Comparison of ENCODE assay signal across 21 cellular contexts in genomic region chr20:32229351-32229750, GRCh38. TPM values are rescaled to one million over a fixed set of nuclear protein-coding genes. Genes with fewer than 3 reads are reported as not detected.
DNase-seq lines count a peak whose midpoint lies in the region; ATAC-seq and TF ChIP-seq lines count a peak whose summit lies in the region.
"Had no signal": no experiment of that assay in that cellular context is flagged by ENCODE, and none has a peak within 500 bp of the region (broad histone marks: within the 10 kb centered on the region; RNA-seq: fewer than 3 reads in every experiment).

No MANE protein-coding gene starts in this region.

- H3K4me3 Mint-ChIP-seq in activated CD4-positive, alpha-beta memory T cell treated with anti-CD3 and anti-CD28 coated beads for 36 hours, result no peak overlapping the region
- H3K4me3 Mint-ChIP-seq in activated CD4-positive, alpha-beta memory T cell treated with anti-CD3 and anti-CD28 coated beads, Interleukin-2, amount 10 ng/mL, durations not matched to agents 7 days and 5 days, result no peak overlapping the region
- H3K4me3 Mint-ChIP-seq in CD4-positive, alpha-beta memory T cell, result no peak overlapping the region
- no peak overlapping the region for H3K4me3 Mint-ChIP-seq in activated T-helper 17 cell treated with anti-CD3 and anti-CD28 coated beads, Interleukin-2, amount 50 U/mL, for 72 hours
- H3K4me3 Mint-ChIP-seq: GM23338 had no signal

- no peak overlapping the region for H3K4me3 ChIP-seq in CD4-positive, alpha-beta memory T cell (ENCODE audit: low read length in 2 of 2)
- no peak overlapping the region for H3K4me3 ChIP-seq in neutrophil (ENCODE audit: low read depth in 1 of 2, low read length in 1 of 2)
- H3K4me3 ChIP-seq: GM23338, K562 had no signal

- intact Hi-C loops in activated CD4-positive, alpha-beta memory T cell treated with anti-CD3 and anti-CD28 coated beads for 36 hours (cut with micrococcal nuclease), result no loop called here
- intact Hi-C loops in CD4-positive, alpha-beta memory T cell (cut with micrococcal nuclease), result no loop called here

- POLR2A ChIA-PET in activated CD4-positive, alpha-beta memory T cell treated with anti-CD3 and anti-CD28 coated beads for 36 hours (lab: Charles Lee), result interaction anchor here (1.0 kb wide), 1 partner anchor 134 kb away, joined by 4 read pairs; no protein-coding TSS in a partner anchor
- POLR2A ChIA-PET in activated CD4-positive, alpha-beta memory T cell treated with anti-CD3 and anti-CD28 coated beads, Interleukin-2, amount 10 ng/mL, durations not matched to agents 7 days and 5 days (lab: Charles Lee), result no interaction called here
- POLR2A ChIA-PET in CD4-positive, alpha-beta memory T cell (lab: Charles Lee; ENCODE audit: partially characterized antibody), result no interaction called here

- peaks cover 46% of the 10 kb centered on the region for H3K4me1 Mint-ChIP-seq in activated CD4-positive, alpha-beta memory T cell treated with anti-CD3 and anti-CD28 coated beads for 36 hours (ENCODE audit: low read depth)
- H3K4me1 Mint-ChIP-seq in activated CD4-positive, alpha-beta memory T cell treated with anti-CD3 and anti-CD28 coated beads, Interleukin-2, amount 10 ng/mL, durations not matched to agents 7 days and 5 days, result peaks cover 36% of the 10 kb centered on the region
- peaks cover 23 to 32% (median 27%) of the 10 kb centered on the region in 4 donors for H3K4me1 Mint-ChIP-seq in CD4-positive, alpha-beta memory T cell
- H3K4me1 Mint-ChIP-seq in activated T-helper 17 cell treated with anti-CD3 and anti-CD28 coated beads, Interleukin-2, amount 50 U/mL, for 72 hours, result peaks cover 33% of the 10 kb centered on the region
- H3K4me1 Mint-ChIP-seq: GM23338 had no signal

- CTCF ChIA-PET in activated CD4-positive, alpha-beta memory T cell treated with anti-CD3 and anti-CD28 coated beads for 36 hours (lab: Charles Lee), result interaction anchor here (0.6 kb wide), 1 partner anchor 18 kb away, joined by 3 read pairs; no protein-coding TSS in a partner anchor
- CTCF ChIA-PET in activated CD4-positive, alpha-beta memory T cell treated with anti-CD3 and anti-CD28 coated beads, Interleukin-2, amount 10 ng/mL, durations not matched to agents 7 days and 5 days (lab: Charles Lee), result no interaction called here
- CTCF ChIA-PET in CD4-positive, alpha-beta memory T cell (lab: Charles Lee; ENCODE audit: partially characterized antibody), result no interaction called here

- no peaks in the 10 kb centered on the region for H3K9me3 Mint-ChIP-seq in activated CD4-positive, alpha-beta memory T cell treated with anti-CD3 and anti-CD28 coated beads for 36 hours
- no peaks in the 10 kb centered on the region for H3K9me3 Mint-ChIP-seq in activated CD4-positive, alpha-beta memory T cell treated with anti-CD3 and anti-CD28 coated beads, Interleukin-2, amount 10 ng/mL, durations not matched to agents 7 days and 5 days
- no peaks in the 10 kb centered on the region for H3K9me3 Mint-ChIP-seq in CD4-positive, alpha-beta memory T cell
- H3K9me3 Mint-ChIP-seq in activated T-helper 17 cell treated with anti-CD3 and anti-CD28 coated beads, Interleukin-2, amount 50 U/mL, for 72 hours, result no peaks in the 10 kb centered on the region
- H3K9me3 Mint-ChIP-seq: GM23338 had no signal

- H3K27ac ChIP-seq in CD4-positive, alpha-beta memory T cell (ENCODE audit: low read depth, low read length), result no peak overlapping the region
- peak overlapping the region; percentile 79 for H3K27ac ChIP-seq in neutrophil

- TF ChIP-seq CTCF in neutrophil (IDR thresholded peaks at IDR 0.05), result no peak

- no peaks in the 10 kb centered on the region for H3K27me3 Mint-ChIP-seq in activated CD4-positive, alpha-beta memory T cell treated with anti-CD3 and anti-CD28 coated beads for 36 hours
- H3K27me3 Mint-ChIP-seq in activated CD4-positive, alpha-beta memory T cell treated with anti-CD3 and anti-CD28 coated beads, Interleukin-2, amount 10 ng/mL, durations not matched to agents 7 days and 5 days, result no peaks in the 10 kb centered on the region
- no peaks in the 10 kb centered on the region for H3K27me3 Mint-ChIP-seq in CD4-positive, alpha-beta memory T cell
- no peaks in the 10 kb centered on the region for H3K27me3 Mint-ChIP-seq in activated T-helper 17 cell treated with anti-CD3 and anti-CD28 coated beads, Interleukin-2, amount 50 U/mL, for 72 hours

- peaks cover 33% of the 10 kb centered on the region for H3K36me3 ChIP-seq in CD4-positive, alpha-beta memory T cell (ENCODE audit: insufficient read depth, low read length)
- peaks cover 5% of the 10 kb centered on the region for H3K36me3 ChIP-seq in neutrophil

- peak overlapping the region; percentile 70 for H3K27ac Mint-ChIP-seq in activated CD4-positive, alpha-beta memory T cell treated with anti-CD3 and anti-CD28 coated beads for 36 hours
- H3K27ac Mint-ChIP-seq in activated CD4-positive, alpha-beta memory T cell treated with anti-CD3 and anti-CD28 coated beads, Interleukin-2, amount 10 ng/mL, durations not matched to agents 7 days and 5 days, result no peak overlapping the region
- peak overlapping the region in 4 of 7 donors; percentile 10 to 64 (median 47) for H3K27ac Mint-ChIP-seq in CD4-positive, alpha-beta memory T cell
- H3K27ac Mint-ChIP-seq in activated T-helper 17 cell treated with anti-CD3 and anti-CD28 coated beads, Interleukin-2, amount 50 U/mL, for 72 hours, result peak overlapping the region; percentile 68
- H3K27ac Mint-ChIP-seq: GM23338 had no signal

- H3K4me1 ChIP-seq in CD4-positive, alpha-beta memory T cell (ENCODE audit: insufficient read depth, low read length), result peaks cover 22% of the 10 kb centered on the region
- peaks cover 61 to 63% of the 10 kb centered on the region in 2 experiments for H3K4me1 ChIP-seq in neutrophil (ENCODE audit: control insufficient read depth in 1 of 2, insufficient read depth in 1 of 2, low read depth in 1 of 2, low read length in 1 of 2)

- DNase-seq in activated CD4-positive, alpha-beta memory T cell treated with anti-CD3 and anti-CD28 coated beads for 36 hours, result no peak
- DNase-seq in activated CD4-positive, alpha-beta memory T cell treated with anti-CD3 and anti-CD28 coated beads, Interleukin-2, amount 10 ng/mL, durations not matched to agents 7 days and 5 days, result no peak
- no peak for DNase-seq in CD4-positive, alpha-beta memory T cell
- DNase-seq in NCI-H69 (lab: John Stamatoyannopoulos, UW) (no peak), SHP77 treated with DMSO at 0.1 percent for 48 hours (lab: John Stamatoyannopoulos, UW) (no peak)
- DNase-seq: C1 segment of cervical spinal cord, COR-L47, DMS153, NCI-H1436, NCI-H2029 treated with DMSO at 0.1 percent for 48 hours, NCI-H2171 treated with DMSO at 0.1 percent for 48 hours, NCI-H446 treated with DMSO at 0.1 percent for 48 hours, NCI-H748 treated with DMSO at 0.1 percent for 48 hours, OCI-M1, RPMI8226 had no signal

- H3K36me3 Mint-ChIP-seq in activated CD4-positive, alpha-beta memory T cell treated with anti-CD3 and anti-CD28 coated beads for 36 hours, result peaks cover 60% of the 10 kb centered on the region
- H3K36me3 Mint-ChIP-seq in activated CD4-positive, alpha-beta memory T cell treated with anti-CD3 and anti-CD28 coated beads, Interleukin-2, amount 10 ng/mL, durations not matched to agents 7 days and 5 days (ENCODE audit: low read depth), result peaks cover 63% of the 10 kb centered on the region
- H3K36me3 Mint-ChIP-seq in CD4-positive, alpha-beta memory T cell, result peaks cover 34 to 64% of the 10 kb centered on the region in 2 donors
- H3K36me3 Mint-ChIP-seq in activated T-helper 17 cell treated with anti-CD3 and anti-CD28 coated beads, Interleukin-2, amount 50 U/mL, for 72 hours (ENCODE audit: low read depth), result peaks cover 98% of the 10 kb centered on the region

- H3K27me3 ChIP-seq in CD4-positive, alpha-beta memory T cell (ENCODE audit: insufficient read depth, low read length), result no peaks in the 10 kb centered on the region
- no peaks in the 10 kb centered on the region for H3K27me3 ChIP-seq in neutrophil

- no peaks in the 10 kb centered on the region for H3K9me3 ChIP-seq in CD4-positive, alpha-beta memory T cell (ENCODE audit: control insufficient read depth in 1 of 2, low read length in 2 of 2)
- no peaks in the 10 kb centered on the region for H3K9me3 ChIP-seq in neutrophil

- ATAC-seq in activated T-helper 17 cell treated with anti-CD3 and anti-CD28 coated beads, Interleukin-2, amount 50 U/mL, for 72 hours (replicated peaks), result no peak
- ATAC-seq in HG02678 (IDR thresholded peaks at IDR 0.05; ENCODE audit: unreplicated experiment), result no peak
- ATAC-seq: GM23338, HCT116, K562 had no signal

RNA-seq across cellular contexts. Expression of gene POFUT1, which starts 21.7 kb away (rescaled TPM):
- 10 to 100 TPM; 48.4 to 48.5 TPM for total RNA-seq in activated CD4-positive, alpha-beta memory T cell treated with anti-CD3 and anti-CD28 coated beads for 36 hours
- 10 to 100 TPM; 21.5 to 23.2 TPM for total RNA-seq in activated CD4-positive, alpha-beta memory T cell treated with anti-CD3 and anti-CD28 coated beads, Interleukin-2, amount 10 ng/mL, durations not matched to agents 7 days and 5 days
- total RNA-seq in CD4-positive, alpha-beta memory T cell, result 10 to 100 TPM; 19.7 to 20.8 TPM
- 10 to 100 TPM; 13.0 to 17.8 TPM for polyA plus RNA-seq in CD4-positive, alpha-beta memory T cell
- total RNA-seq in activated T-helper 17 cell treated with anti-CD3 and anti-CD28 coated beads, Interleukin-2, amount 50 U/mL, for 72 hours, result 10 to 100 TPM; 41.4 TPM

RNA-seq across cellular contexts. Expression of gene PLAGL2, which starts 21.8 kb away (rescaled TPM):
- total RNA-seq in activated CD4-positive, alpha-beta memory T cell treated with anti-CD3 and anti-CD28 coated beads for 36 hours, result 10 to 100 TPM; 93.9 to 95.6 TPM
- total RNA-seq in activated CD4-positive, alpha-beta memory T cell treated with anti-CD3 and anti-CD28 coated beads, Interleukin-2, amount 10 ng/mL, durations not matched to agents 7 days and 5 days, result 10 to 100 TPM; 27.9 to 28.9 TPM
- 10 to 100 TPM; 18.7 to 20.7 TPM for total RNA-seq in CD4-positive, alpha-beta memory T cell
- polyA plus RNA-seq in CD4-positive, alpha-beta memory T cell, result 1 to 10 TPM; 1.1 to 5.3 TPM
- 10 to 100 TPM; 61.9 to 93.1 TPM for total RNA-seq in activated T-helper 17 cell treated with anti-CD3 and anti-CD28 coated beads, Interleukin-2, amount 50 U/mL, for 72 hours

RNA-seq across cellular contexts. Expression of gene KIF3B, which starts 48.1 kb away (rescaled TPM):
- 10 to 100 TPM; 38.9 to 39.4 TPM for total RNA-seq in activated CD4-positive, alpha-beta memory T cell treated with anti-CD3 and anti-CD28 coated beads for 36 hours
- total RNA-seq in activated CD4-positive, alpha-beta memory T cell treated with anti-CD3 and anti-CD28 coated beads, Interleukin-2, amount 10 ng/mL, durations not matched to agents 7 days and 5 days, result 10 to 100 TPM; 23.1 to 23.4 TPM
- 10 to 100 TPM; 14.2 to 14.5 TPM for total RNA-seq in CD4-positive, alpha-beta memory T cell
- 1 to 10 TPM; 1.6 to 5.2 TPM for polyA plus RNA-seq in CD4-positive, alpha-beta memory T cell
- total RNA-seq in activated T-helper 17 cell treated with anti-CD3 and anti-CD28 coated beads, Interleukin-2, amount 50 U/mL, for 72 hours, result 10 to 100 TPM; 25.9 to 43.0 TPM
